8 cellular contexts compared by ENCODE assay signal in the genomic region with DNA sequence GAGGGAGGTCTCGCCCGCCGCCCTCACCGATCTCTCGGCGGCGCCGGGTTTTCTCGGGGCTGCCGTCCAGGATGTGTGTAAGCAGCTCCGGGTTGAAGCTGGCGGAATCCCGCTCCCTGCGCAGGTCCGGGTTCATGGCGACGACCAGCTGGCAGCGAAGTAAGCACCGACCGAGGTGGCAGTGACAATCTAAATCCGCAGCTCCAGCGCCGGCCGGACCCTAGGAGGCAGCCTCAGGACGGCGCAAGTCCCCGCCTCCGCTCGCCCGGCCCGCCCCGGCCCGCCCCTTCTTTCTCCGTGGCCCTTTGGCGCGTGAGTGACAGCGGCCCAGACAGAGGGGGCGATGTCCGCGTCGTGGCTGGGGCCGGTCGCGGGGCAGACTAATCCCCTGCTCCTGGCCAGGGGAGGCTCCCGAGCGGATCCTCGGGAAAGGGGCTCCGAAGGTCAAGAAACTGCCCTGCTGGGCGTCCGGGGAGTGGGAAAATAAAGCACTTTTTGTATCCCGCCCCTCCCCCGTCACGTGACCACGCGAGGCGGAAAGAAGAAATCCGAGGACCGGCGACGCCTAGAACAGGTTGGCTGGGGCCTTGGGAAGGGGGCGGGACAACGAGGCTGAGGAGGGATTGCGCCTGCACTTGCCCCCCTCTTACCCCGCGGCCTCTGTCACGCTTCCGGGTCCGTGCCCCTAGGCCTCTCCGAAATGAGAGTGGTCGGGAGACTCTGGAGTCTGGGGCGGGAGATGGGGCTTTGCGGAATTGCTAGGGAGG. TPM values are rescaled to one million over a fixed set of nuclear protein-coding genes. Genes with fewer than 3 reads are reported as not detected.
DNase-seq lines count a peak whose midpoint lies in the region; ATAC-seq and TF ChIP-seq lines count a peak whose summit lies in the region.

TSS of gene ACOX1 (minus strand) at position 229 of the 767 bp plus-strand sequence. CDS start at position 136, 93 bp downstream.
A gene with protein sequence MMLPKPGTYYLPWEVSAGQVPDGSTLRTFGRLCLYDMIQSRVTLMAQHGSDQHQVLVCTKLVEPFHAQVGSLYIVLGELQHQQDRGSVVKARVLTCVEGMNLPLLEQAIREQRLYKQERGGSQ (plus strand): TSS at position 303 of the 767 bp plus-strand sequence. CDS start 6,953 bp downstream, outside the sequence.

- CTCF ChIA-PET in PC-3 (lab: Charles Lee) = interaction anchor here (0.9 to 1.0 kb wide), 2 partner anchors 18 to 38 kb away, joined by 3 read pairs; partner anchors contain the start of gene FBF1

- H3F3A ChIP-seq in PC-3 (ENCODE audit: low read length, unreplicated experiment) = peaks cover 5% of the 10 kb centered on the region

- H4K20me1 ChIP-seq in PC-3 (ENCODE audit: low read length) = no peaks in the 10 kb centered on the region

- no peaks in the 10 kb centered on the region for H3K27me3 ChIP-seq in PC-3 (ENCODE audit: low read length)

- H3K79me2 ChIP-seq in PC-3 (ENCODE audit: low read length) = peaks cover 65% of the 10 kb centered on the region

- TF ChIP-seq RAD21 in Ishikawa (IDR thresholded peaks at IDR 0.05; ENCODE audit: low read depth) = no peak

- TF ChIP-seq CTCF in PC-3 (conservative IDR thresholded peaks at IDR 0.05; ENCODE audit: low read depth, low read length) = peak; percentile 45; the same call in 1 of the 2 replicates

- H3K4me3 ChIP-seq in PC-3 (ENCODE audit: low read length) = peak within 1 kb of the TSS; percentile 94

- peak within 1 kb of the TSS; percentile 63 for H2AFZ ChIP-seq in PC-3 (ENCODE audit: low read length)

- H3K27ac ChIP-seq in PC-3 (ENCODE audit: low read length) (peak within 1 kb of the TSS; percentile 82), epithelial cell of prostate (peak within 1 kb of the TSS; percentile 94)

- POLR2A ChIA-PET in PC-3 (lab: Charles Lee; ENCODE audit: unreplicated experiment) = interaction anchor here (0.6 to 0.8 kb wide), 7 partner anchors 10 to 322 kb away, joined by 3 to 7 read pairs (median 4); partner anchors contain the start of gene WBP2

- BruUV-seq in PC-3 (replicated peaks; lab: Mats Ljungman, UMichigan) = no TSS peak

- H3K36me3 ChIP-seq in PC-3 (ENCODE audit: low read depth, low read length) = peaks cover 7% of the 10 kb centered on the region; the same call in 1 of the 2 replicates

- H3K9me3 ChIP-seq in PC-3 (ENCODE audit: low read length) = no peaks in the 10 kb centered on the region

- H3K4me1 ChIP-seq in PC-3 (ENCODE audit: insufficient read depth, low read length) = peaks cover 40% of the 10 kb centered on the region

- intact Hi-C loops in PC-3 (cut with micrococcal nuclease) = loop anchor here (1.0 to 2.0 kb wide), 3 partner anchors 20 to 74 kb away; partner anchors contain the start of gene FBF1

- peak; percentile 91 for ATAC-seq in GM21529 (IDR thresholded peaks at IDR 0.05; ENCODE audit: unreplicated experiment)
- peak; percentile 93 for ATAC-seq in PC-3

- no peaks in the 10 kb centered on the region for H3K9me2 ChIP-seq in PC-3 (replicated peaks; ENCODE audit: low read length)

- peak within 1 kb of the TSS; percentile 87 for H3K9ac ChIP-seq in PC-3 (ENCODE audit: low read length)

- DNase-seq in DMS153 (lab: John Stamatoyannopoulos, UW) (peak; percentile 93), PC-3 (peak; percentile 98), activated T-cell treated with anti-CD3 and anti-CD28 coated beads for 48 hours (ENCODE audit: low read depth) (peak; percentile 93), epithelial cell of prostate (ENCODE audit: low read depth, low spot score) (peak; percentile 68), mucosa of gallbladder (ENCODE audit: low spot score) (peak; percentile 97)
- DNase-seq in stimulated activated CD8-positive, alpha-beta memory T cell treated with anti-CD3 and anti-CD28 coated beads, Interleukin-4, amount 100 ng/mL, for 4 hours (ENCODE audit: low read depth in 2 of 2, low spot score in 1 of 2) = peak; percentile 91 to 93

- H3K4me2 ChIP-seq in PC-3 (ENCODE audit: low read length) = peak within 1 kb of the TSS; percentile 94

- no peak; the same call in 1 of the 2 replicates for TF ChIP-seq EP300 in Ishikawa (IDR thresholded peaks at IDR 0.05; ENCODE audit: borderline replicate concordance)

TF ChIP-seq in Ishikawa, 13 proteins besides CTCF, POLR2A, EP300 and RAD21:
- TF ChIP-seq EGR1 (IDR thresholded peaks at IDR 0.05) (peak; percentile 75), YY1 (IDR thresholded peaks at IDR 0.05; ENCODE audit: low read depth) (peak; percentile 80), TAF1 (IDR thresholded peaks at IDR 0.05; ENCODE audit: low read depth) (peak; percentile 84), ZBTB7A (IDR thresholded peaks at IDR 0.05; ENCODE audit: low read depth) (peak; percentile 61), NFIC (IDR thresholded peaks at IDR 0.05) (no peak), TCF12 (IDR thresholded peaks at IDR 0.05; ENCODE audit: low read depth) (peak; percentile 57), MAX (IDR thresholded peaks at IDR 0.05) (peak; percentile 62), USF1 (IDR thresholded peaks at IDR 0.05) (peak; percentile 100), CEBPB (IDR thresholded peaks at IDR 0.05) (no peak), CREB1 (IDR thresholded peaks at IDR 0.05; ENCODE audit: low read depth) (0 out of 2 replicates have a peak, but pooled peaks have one; percentile 7), FOXM1 (IDR thresholded peaks at IDR 0.05; ENCODE audit: borderline replicate concordance, low read depth) (no peak; the same call in 1 of the 2 replicates), TEAD4 (IDR thresholded peaks at IDR 0.05) (0 out of 2 replicates have a peak, but pooled peaks have one; percentile 9)
- TF ChIP-seq, protein P1, sequence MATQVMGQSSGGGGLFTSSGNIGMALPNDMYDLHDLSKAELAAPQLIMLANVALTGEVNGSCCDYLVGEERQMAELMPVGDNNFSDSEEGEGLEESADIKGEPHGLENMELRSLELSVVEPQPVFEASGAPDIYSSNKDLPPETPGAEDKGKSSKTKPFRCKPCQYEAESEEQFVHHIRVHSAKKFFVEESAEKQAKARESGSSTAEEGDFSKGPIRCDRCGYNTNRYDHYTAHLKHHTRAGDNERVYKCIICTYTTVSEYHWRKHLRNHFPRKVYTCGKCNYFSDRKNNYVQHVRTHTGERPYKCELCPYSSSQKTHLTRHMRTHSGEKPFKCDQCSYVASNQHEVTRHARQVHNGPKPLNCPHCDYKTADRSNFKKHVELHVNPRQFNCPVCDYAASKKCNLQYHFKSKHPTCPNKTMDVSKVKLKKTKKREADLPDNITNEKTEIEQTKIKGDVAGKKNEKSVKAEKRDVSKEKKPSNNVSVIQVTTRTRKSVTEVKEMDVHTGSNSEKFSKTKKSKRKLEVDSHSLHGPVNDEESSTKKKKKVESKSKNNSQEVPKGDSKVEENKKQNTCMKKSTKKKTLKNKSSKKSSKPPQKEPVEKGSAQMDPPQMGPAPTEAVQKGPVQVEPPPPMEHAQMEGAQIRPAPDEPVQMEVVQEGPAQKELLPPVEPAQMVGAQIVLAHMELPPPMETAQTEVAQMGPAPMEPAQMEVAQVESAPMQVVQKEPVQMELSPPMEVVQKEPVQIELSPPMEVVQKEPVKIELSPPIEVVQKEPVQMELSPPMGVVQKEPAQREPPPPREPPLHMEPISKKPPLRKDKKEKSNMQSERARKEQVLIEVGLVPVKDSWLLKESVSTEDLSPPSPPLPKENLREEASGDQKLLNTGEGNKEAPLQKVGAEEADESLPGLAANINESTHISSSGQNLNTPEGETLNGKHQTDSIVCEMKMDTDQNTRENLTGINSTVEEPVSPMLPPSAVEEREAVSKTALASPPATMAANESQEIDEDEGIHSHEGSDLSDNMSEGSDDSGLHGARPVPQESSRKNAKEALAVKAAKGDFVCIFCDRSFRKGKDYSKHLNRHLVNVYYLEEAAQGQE (IDR thresholded peaks at IDR 0.05; ENCODE audit: low read depth) = no peak

RNA-seq across cellular contexts. Expression of gene ACOX1, which starts in this region (rescaled TPM):
- 63.2 and 74.9 TPM in 2 replicates for total RNA-seq in PC-3 (2014; rRNA removed)
- 102 TPM for total RNA-seq in mucosa of gallbladder

RNA-seq across cellular contexts. Expression of the second gene that starts in this region (rescaled TPM):
- 58.3 and 62.4 TPM in 2 replicates for total RNA-seq in PC-3 (2014; rRNA removed)
- 22.9 TPM for total RNA-seq in mucosa of gallbladder

Comparison
In these comparisons a context has a peak if more than half of its experiments do, and no peak if none do; other contexts are left out.
1. Peak in every context shown above with its lines: DNase-seq, ATAC-seq, H3K4me3 ChIP-seq and H3K27ac ChIP-seq.